ENCODE assay signal across 8 cellular contexts in genomic region chr16:24689128-24689527, GRCh38.
DNase-seq lines count a peak whose midpoint lies in the region; TF ChIP-seq lines count a peak whose summit lies in the region.

No MANE protein-coding gene starts in this region.

- TF ChIP-seq CTCF in GM06990 (IDR thresholded peaks at IDR 0.05; ENCODE audit: insufficient read depth, low read length, poor library complexity, severe bottlenecking), result peak; percentile 60
- TF ChIP-seq CTCF in cardiac fibroblast (IDR thresholded peaks at IDR 0.05; ENCODE audit: low read depth, low read length), result peak; percentile 88
- no peak; the same call in 1 of the 2 replicates for TF ChIP-seq CTCF in RWPE1 (conservative IDR thresholded peaks at IDR 0.05; ENCODE audit: low read depth)

- CTCF ChIA-PET in RWPE1 (lab: Yijun Ruan, JAX), result interaction anchor here (0.6 to 1.9 kb wide), 3 partner anchors 11 to 226 kb away, joined by 3 to 6 read pairs (median 3); no protein-coding TSS in a partner anchor

- H3K4me3 ChIP-seq in GM06990 (replicated peaks; ENCODE audit: low read depth, low read length), result no peak overlapping the region
- no peak overlapping the region for H3K4me3 ChIP-seq in cardiac fibroblast (replicated peaks in 1 of 2; ENCODE audit: low read depth in 2 of 2, low read length in 2 of 2)

- no peak overlapping the region for H3K27ac ChIP-seq in RWPE1

- no peaks in the 10 kb centered on the region for H3K27me3 ChIP-seq in GM06990 (replicated peaks; ENCODE audit: control insufficient read depth, insufficient read depth, low read length)

- POLR2A ChIA-PET in RWPE1 (lab: Yijun Ruan, JAX; ENCODE audit: low non-redundant PET), result interaction anchor here (0.6 kb wide), 1 partner anchor 299 kb away, joined by 4 read pairs; no protein-coding TSS in a partner anchor

- H3K36me3 ChIP-seq in GM06990 (ENCODE audit: control insufficient read depth, insufficient read depth, low read length), result no peaks in the 10 kb centered on the region

- DNase-seq in GM06990 (ENCODE audit: extremely low read depth, insufficient read length), result no peak
- peak; percentile 14 for DNase-seq in NAMALWA (ENCODE audit: low spot score)
- DNase-seq in cardiac fibroblast (ENCODE audit: low read depth in 2 of 2), result peak; percentile 72 to 74
- DNase-seq in medulla oblongata (ENCODE audit: extremely low spot score), result peak; percentile 23
- no peak for DNase-seq in RWPE1 (ENCODE audit: low spot score)
- no peak for DNase-seq in GDM1 (lab: John Stamatoyannopoulos, UW)
- DNase-seq in NCI-H1436 (lab: John Stamatoyannopoulos, UW), result no peak
- DNase-seq in SHP77 treated with DMSO at 0.1 percent for 48 hours (lab: John Stamatoyannopoulos, UW), result no peak

Comparison
In these comparisons a context has a peak if more than half of its experiments do, and no peak if none do; other contexts are left out.
1. DNase-seq: peak in NAMALWA (single experiment), cardiac fibroblast (2 of 2) and medulla oblongata (single experiment); none in GM06990 (single experiment), RWPE1 (single experiment), GDM1 (single experiment), NCI-H1436 (single experiment) and SHP77 treated with DMSO at 0.1 percent for 48 hours (single experiment).